19 cellular contexts compared by ENCODE assay signal in the genomic region with DNA sequence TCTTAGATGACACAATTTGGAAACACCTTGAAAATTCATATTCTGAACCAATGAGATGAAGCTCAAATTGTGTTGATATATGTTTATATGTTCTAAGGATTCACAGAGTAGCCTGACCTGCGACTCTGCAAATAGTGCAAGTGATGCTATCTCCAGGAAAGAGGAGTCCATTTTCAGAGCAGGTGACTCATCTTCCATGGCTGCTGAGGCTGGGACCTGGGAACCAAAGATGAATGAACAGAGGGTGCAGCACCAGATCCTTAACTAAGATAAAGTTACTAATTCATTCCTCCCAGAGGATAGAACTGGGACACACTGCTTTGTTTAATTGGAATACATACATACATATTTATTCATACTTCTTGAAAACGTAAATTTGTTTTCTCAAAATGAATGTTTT.
A peak's percentile ranks its signal among the peaks of the same experiment; 100 is the strongest.
DNase-seq lines count a peak whose midpoint lies in the region; FAIRE-seq and TF ChIP-seq lines count a peak whose summit lies in the region.
"Had no signal": no experiment of that assay in that cellular context is flagged by ENCODE, and none has a peak within 500 bp of the region (broad histone marks: within the 10 kb centered on the region; RNA-seq: fewer than 3 reads in every experiment).

No MANE protein-coding gene starts in this region.

- H3K4me1 Mint-ChIP-seq in MCF 10A (ENCODE audit: insufficient read depth, unreplicated experiment), result peaks cover 22% of the 10 kb centered on the region
- H3K4me1 Mint-ChIP-seq: stimulated activated naive CD8-positive, alpha-beta T cell treated with anti-CD3 and anti-CD28 coated beads, Interleukin-15, amount 100 ng/mL, for 72 hours had no signal

- DNase-seq in MCF 10A (ENCODE audit: unreplicated experiment) (peak; percentile 48), breast epithelium (ENCODE audit: low spot score in 2 of 2) (no peak), PC-9 (peak; percentile 52 to 65), fibroblast of mammary gland (ENCODE audit: low read depth) (peak; percentile 25), urothelium cell line (ENCODE audit: low spot score) (peak; percentile 64), GM19238 (ENCODE audit: insufficient read length, low spot score) (no peak), NCI-H2196 treated with DMSO at 0.1 percent for 48 hours (lab: John Stamatoyannopoulos, UW; ENCODE audit: unreplicated experiment) (no peak), GM12891 (ENCODE audit: insufficient read length, low spot score) (no peak)
- DNase-seq: activated gamma-delta T cell treated with Interleukin-2 at 50 U/mL for 16 hours; body of pancreas; COR-L47; MG63; midbrain; NCI-H2227 treated with DMSO at 0.1 percent for 48 hours; nucleus accumbens; small intestine; stimulated activated naive CD8-positive, alpha-beta T cell treated with anti-CD3 and anti-CD28 coated beads, Interleukin-15, amount 100 ng/mL, for 72 hours; SW 1271 had no signal

- peak overlapping the region; percentile 14; the same call in 1 of the 2 replicates for H2AFZ ChIP-seq in PC-9

- TF ChIP-seq POLR2A in breast epithelium (IDR thresholded peaks at IDR 0.05) (no peak), GM12891 (IDR thresholded peaks at IDR 0.05; ENCODE audit: low read depth, low read length) (no peak)

- H3K4me3 ChIP-seq in breast epithelium (no peak overlapping the region), PC-9 (no peak overlapping the region), fibroblast of mammary gland (ENCODE audit: control insufficient read depth, low read depth, low read length) (no peak overlapping the region)
- H3K4me3 ChIP-seq: body of pancreas, MG63, vagina had no signal

- H3K9me3 ChIP-seq in breast epithelium (no peaks in the 10 kb centered on the region), PC-9 (ENCODE audit: insufficient read depth, low read depth) (no peaks in the 10 kb centered on the region)
- H3K9me3 ChIP-seq: body of pancreas, MG63, vagina had no signal

- H4K20me1 ChIP-seq in PC-9 (ENCODE audit: insufficient read depth), result no peaks in the 10 kb centered on the region

- H3K27me3 Mint-ChIP-seq in MCF 10A (ENCODE audit: insufficient read depth, unreplicated experiment), result no peaks in the 10 kb centered on the region
- H3K27me3 Mint-ChIP-seq: stimulated activated naive CD8-positive, alpha-beta T cell treated with anti-CD3 and anti-CD28 coated beads, Interleukin-15, amount 100 ng/mL, for 72 hours had no signal

- no peak overlapping the region for H3K27ac ChIP-seq in breast epithelium
- H3K27ac ChIP-seq in PC-9, result no peak overlapping the region
- H3K27ac ChIP-seq: body of pancreas, vagina had no signal

- CTCF ChIA-PET in MCF 10A (lab: Yijun Ruan, JAX), result interaction anchor here (0.6 kb wide), 1 partner anchor 68 kb away, joined by 3 read pairs; no protein-coding TSS in a partner anchor
- CTCF ChIA-PET in PC-9 (lab: Charles Lee), result no interaction called here

- H3K4me1 ChIP-seq in breast epithelium, result no peaks in the 10 kb centered on the region
- H3K4me1 ChIP-seq in PC-9 (replicated peaks; ENCODE audit: insufficient read depth), result peaks cover 10% of the 10 kb centered on the region; the same call in 1 of the 2 replicates
- H3K4me1 ChIP-seq: vagina had no signal

- H3K27ac Mint-ChIP-seq in MCF 10A (ENCODE audit: low read depth, unreplicated experiment), result no peak overlapping the region
- H3K27ac Mint-ChIP-seq: stimulated activated naive CD8-positive, alpha-beta T cell treated with anti-CD3 and anti-CD28 coated beads, Interleukin-15, amount 100 ng/mL, for 72 hours had no signal

- POLR2A ChIA-PET in MCF 10A (lab: Yijun Ruan, JAX) (interaction anchor here (1.1 to 1.7 kb wide), 3 partner anchors 14 to 239 kb away, joined by 3 read pairs; no protein-coding TSS in a partner anchor), PC-9 (lab: Charles Lee; ENCODE audit: unreplicated experiment) (interaction anchor here (0.6 kb wide), 1 partner anchor 437 kb away, joined by 6 read pairs; no protein-coding TSS in a partner anchor)

- no peak overlapping the region for H3K4me3 Mint-ChIP-seq in MCF 10A (ENCODE audit: unreplicated experiment)
- H3K4me3 Mint-ChIP-seq: stimulated activated naive CD8-positive, alpha-beta T cell treated with anti-CD3 and anti-CD28 coated beads, Interleukin-15, amount 100 ng/mL, for 72 hours had no signal

- H3K36me3 ChIP-seq in breast epithelium (no peaks in the 10 kb centered on the region), PC-9 (ENCODE audit: low read depth) (no peaks in the 10 kb centered on the region)
- H3K36me3 ChIP-seq: MG63, vagina had no signal

- H3K79me2 ChIP-seq in PC-9 (ENCODE audit: low read depth), result no peaks in the 10 kb centered on the region

- no peak for TF ChIP-seq CTCF in MCF 10A (IDR thresholded peaks at IDR 0.05; ENCODE audit: unreplicated experiment)
- no peak for TF ChIP-seq CTCF in breast epithelium (IDR thresholded peaks at IDR 0.05)
- no peak for TF ChIP-seq CTCF in PC-9 (conservative IDR thresholded peaks at IDR 0.05)
- TF ChIP-seq CTCF in fibroblast of mammary gland (conservative IDR thresholded peaks at IDR 0.05; ENCODE audit: control insufficient read depth, insufficient read depth, low read depth, low read length), result no peak

- H3K27me3 ChIP-seq in breast epithelium (no peaks in the 10 kb centered on the region), PC-9 (ENCODE audit: insufficient read depth, low read depth) (no peaks in the 10 kb centered on the region)
- H3K27me3 ChIP-seq: body of pancreas, MG63, vagina had no signal

- peak; percentile 88 for FAIRE-seq in urothelium cell line (lab: Jason Lieb, UNC)
- FAIRE-seq in GM12891 (lab: Jason Lieb, UNC), result no peak
- FAIRE-seq: small intestine had no signal

- 0 out of 2 replicates have a peak, but pooled peaks cover 4% of the 10 kb centered on the region for H3F3A ChIP-seq in PC-9 (ENCODE audit: insufficient read depth, low read depth)

- no peaks in the 10 kb centered on the region for H3K36me3 Mint-ChIP-seq in MCF 10A (ENCODE audit: insufficient read depth, unreplicated experiment)

- no TSS peak for BruUV-seq in MCF 10A (replicated peaks; lab: Mats Ljungman, UMichigan)
- BruUV-seq in PC-9 (replicated peaks; lab: Mats Ljungman, UMichigan), result no TSS peak

- no peaks in the 10 kb centered on the region; the same call in 1 of the 2 replicates for H3K9me2 ChIP-seq in PC-9 (ENCODE audit: insufficient read depth)

- no peak overlapping the region for H3K4me2 ChIP-seq in PC-9

- no peaks in the 10 kb centered on the region for H3K9me3 Mint-ChIP-seq in MCF 10A (ENCODE audit: unreplicated experiment)
- H3K9me3 Mint-ChIP-seq: stimulated activated naive CD8-positive, alpha-beta T cell treated with anti-CD3 and anti-CD28 coated beads, Interleukin-15, amount 100 ng/mL, for 72 hours had no signal

- intact Hi-C loops in MCF 10A (cut with micrococcal nuclease) (no loop called here), breast epithelium (cut with DNase I; ENCODE audit: low total_unique reads) (no loop called here), PC-9 (cut with micrococcal nuclease; ENCODE audit: unreplicated experiment) (loop anchor here (5.0 kb wide), 1 partner anchor 87 kb away; no protein-coding TSS in a partner anchor)

TF ChIP-seq in GM12891, 5 proteins besides CTCF, POLR2A, EP300 and RAD21:
- TF ChIP-seq POLR2AphosphoS5 (IDR thresholded peaks at IDR 0.05; ENCODE audit: low read depth, low read length), result no peak
- no peak for TF ChIP-seq PAX5 (IDR thresholded peaks at IDR 0.05; ENCODE audit: insufficient read depth, low read length, severe bottlenecking)
- TF ChIP-seq POU2F2 (IDR thresholded peaks at IDR 0.05; ENCODE audit: low read depth, low read length), result no peak
- no peak for TF ChIP-seq TAF1 (IDR thresholded peaks at IDR 0.05; ENCODE audit: low read depth, low read length)
- no peak for TF ChIP-seq SPI1 (IDR thresholded peaks at IDR 0.05; ENCODE audit: low read depth, low read length)

Comparison
In these comparisons a context has a peak if more than half of its experiments do, and no peak if none do; other contexts are left out.
1. DNase-seq: peak in MCF 10A (single experiment), PC-9 (2 of 2), fibroblast of mammary gland (single experiment) and urothelium cell line (single experiment); none in breast epithelium (0 of 2), GM19238 (single experiment), NCI-H2196 treated with DMSO at 0.1 percent for 48 hours (single experiment) and GM12891 (single experiment).